Comparison of ENCODE assay signal across 22 cellular contexts in the genomic region with DNA sequence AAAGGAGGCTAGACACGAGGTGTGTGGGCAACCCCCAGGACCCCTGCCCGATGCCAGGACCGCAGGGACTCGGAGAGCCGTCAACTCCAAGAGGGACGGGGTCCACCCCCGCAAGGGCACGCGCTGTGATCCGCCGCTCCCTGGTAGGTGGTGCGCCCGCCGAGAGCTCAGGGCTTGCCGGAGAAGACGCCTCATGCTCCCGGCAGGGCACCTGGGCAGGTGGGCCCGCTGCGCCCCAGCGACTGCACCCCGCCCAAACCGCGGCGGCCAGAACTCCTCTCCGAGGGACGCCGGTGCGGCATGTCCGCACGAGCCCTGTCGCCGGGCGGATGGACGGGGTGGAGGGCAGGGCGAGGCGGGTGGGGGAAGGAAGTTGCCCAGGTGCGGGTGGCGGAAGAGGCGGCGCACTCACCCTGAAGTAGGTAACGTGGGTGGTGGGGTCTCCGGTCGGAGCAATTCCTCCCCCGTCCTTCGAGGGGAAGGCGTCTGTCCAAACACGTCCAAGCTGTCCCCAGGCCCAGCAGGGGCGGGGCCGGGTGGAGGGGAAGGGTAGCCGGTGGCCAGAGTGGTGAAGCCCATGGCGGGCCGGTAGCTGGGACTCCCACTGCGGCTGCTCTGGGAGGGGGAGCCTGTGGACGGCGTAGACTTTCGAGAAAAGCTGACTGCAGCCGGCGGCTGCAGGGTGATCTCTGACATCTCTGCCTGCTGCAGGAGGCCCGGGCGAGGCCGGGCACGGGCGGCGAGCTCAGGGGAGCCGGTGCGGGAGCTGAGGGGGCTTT. TPM values are rescaled to one million over a fixed set of nuclear protein-coding genes. Genes with fewer than 3 reads are reported as not detected.
A peak's percentile ranks its signal among the peaks of the same experiment; 100 is the strongest.
DNase-seq lines count a peak whose midpoint lies in the region; ATAC-seq and TF ChIP-seq lines count a peak whose summit lies in the region.
"Had no signal": no experiment of that assay in that cellular context is flagged by ENCODE, and none has a peak within 500 bp of the region (broad histone marks: within the 10 kb centered on the region; RNA-seq: fewer than 3 reads in every experiment).

No MANE protein-coding gene starts in this region.

- H3K27ac Mint-ChIP-seq in activated naive CD8-positive, alpha-beta T cell treated with anti-CD3 and anti-CD28 coated beads, Interleukin-2, amount 10 ng/mL, durations not matched to agents 7 days and 5 days = no peak overlapping the region
- no peak overlapping the region for H3K27ac Mint-ChIP-seq in activated naive CD8-positive, alpha-beta T cell treated with anti-CD3 and anti-CD28 coated beads, Interleukin-2, amount 50 U/mL, for 24 hours
- H3K27ac Mint-ChIP-seq: activated B cell treated with CpG ODN at 0.5 μM for 24 hours; activated CD8-positive, alpha-beta T cell treated with anti-CD3 and anti-CD28 coated beads, Interleukin-2, amount 10 ng/mL, durations not matched to agents 7 days and 5 days; nephron; progenitor cell of endocrine pancreas had no signal

- H3K27me3 ChIP-seq in H7 (ENCODE audit: control insufficient read depth, insufficient read depth, low read length) (no peaks in the 10 kb centered on the region), foreskin keratinocyte (peaks cover 11% of the 10 kb centered on the region)
- H3K27me3 ChIP-seq: transverse colon had no signal

- H3K4me1 Mint-ChIP-seq in activated naive CD8-positive, alpha-beta T cell treated with anti-CD3 and anti-CD28 coated beads, Interleukin-2, amount 10 ng/mL, durations not matched to agents 7 days and 5 days = peaks cover 6% of the 10 kb centered on the region
- H3K4me1 Mint-ChIP-seq in activated naive CD8-positive, alpha-beta T cell treated with anti-CD3 and anti-CD28 coated beads, Interleukin-2, amount 50 U/mL, for 24 hours = peaks cover 6% of the 10 kb centered on the region
- H3K4me1 Mint-ChIP-seq: nephron had no signal

- peak overlapping the region; percentile 37 for H3K4me3 Mint-ChIP-seq in activated naive CD8-positive, alpha-beta T cell treated with anti-CD3 and anti-CD28 coated beads, Interleukin-2, amount 10 ng/mL, durations not matched to agents 7 days and 5 days
- H3K4me3 Mint-ChIP-seq in activated naive CD8-positive, alpha-beta T cell treated with anti-CD3 and anti-CD28 coated beads, Interleukin-2, amount 50 U/mL, for 24 hours = no peak overlapping the region
- H3K4me3 Mint-ChIP-seq: activated CD8-positive, alpha-beta T cell treated with anti-CD3 and anti-CD28 coated beads, Interleukin-2, amount 10 ng/mL, durations not matched to agents 7 days and 5 days; activated T-helper 1 cell treated with anti-CD3 and anti-CD28 coated beads, Interleukin-12 subunit alpha, Interleukin-12 subunit beta, Interleukin-2, Interleukin-4 antibody, amounts not matched to agents 30 ng/mL and 10 ng/mL and 1 ng/mL, durations not matched to agents 14 hours and 24 hours and 36 hours had no signal

- H3K27ac ChIP-seq in foreskin keratinocyte = no peak overlapping the region
- H3K27ac ChIP-seq: SK-N-MC, transverse colon had no signal

- no peaks in the 10 kb centered on the region for H3K4me1 ChIP-seq in foreskin keratinocyte

- no peak for TF ChIP-seq CTCF in foreskin keratinocyte (conservative IDR thresholded peaks at IDR 0.05)

- peaks cover 5% of the 10 kb centered on the region for H3K36me3 ChIP-seq in H7 (replicated peaks; ENCODE audit: control insufficient read depth, insufficient read depth, low read length)
- H3K36me3 ChIP-seq: transverse colon had no signal

- no peak for ATAC-seq in activated naive CD8-positive, alpha-beta T cell treated with anti-CD3 and anti-CD28 coated beads, Interleukin-2, amount 10 ng/mL, durations not matched to agents 7 days and 5 days (ENCODE audit: low read depth)
- ATAC-seq in activated naive CD8-positive, alpha-beta T cell treated with anti-CD3 and anti-CD28 coated beads, Interleukin-2, amount 50 U/mL, for 24 hours = no peak
- peak; percentile 13 for ATAC-seq in foreskin keratinocyte
- ATAC-seq in stimulated activated naive CD8-positive, alpha-beta T cell treated with anti-CD3 and anti-CD28 coated beads, Interleukin-15, Interleukin-2, amounts not matched to agents 100 U/mL and 50 U/mL, for 24 hours = peak; percentile 10
- ATAC-seq in HG02588 (IDR thresholded peaks at IDR 0.05; ENCODE audit: unreplicated experiment) = no peak
- no peak for ATAC-seq in HG03342 (IDR thresholded peaks at IDR 0.05; ENCODE audit: unreplicated experiment)
- no peak for ATAC-seq in GM21390 (IDR thresholded peaks at IDR 0.05; ENCODE audit: unreplicated experiment)
- ATAC-seq: activated CD8-positive, alpha-beta T cell treated with anti-CD3 and anti-CD28 coated beads, Interleukin-2, amount 10 ng/mL, durations not matched to agents 7 days and 5 days had no signal

- no peaks in the 10 kb centered on the region for H3K27me3 Mint-ChIP-seq in activated naive CD8-positive, alpha-beta T cell treated with anti-CD3 and anti-CD28 coated beads, Interleukin-2, amount 10 ng/mL, durations not matched to agents 7 days and 5 days
- H3K27me3 Mint-ChIP-seq in activated naive CD8-positive, alpha-beta T cell treated with anti-CD3 and anti-CD28 coated beads, Interleukin-2, amount 50 U/mL, for 24 hours = no peaks in the 10 kb centered on the region

- DNase-seq in activated naive CD8-positive, alpha-beta T cell treated with anti-CD3 and anti-CD28 coated beads, Interleukin-2, amount 10 ng/mL, durations not matched to agents 7 days and 5 days = no peak
- DNase-seq in activated naive CD8-positive, alpha-beta T cell treated with anti-CD3 and anti-CD28 coated beads, Interleukin-2, amount 50 U/mL, for 24 hours = no peak
- DNase-seq in H7 (peak; percentile 68), foreskin keratinocyte (no peak)
- no peak for DNase-seq in stimulated activated naive CD8-positive, alpha-beta T cell treated with anti-CD3 and anti-CD28 coated beads, Interleukin-15, Interleukin-2, amounts not matched to agents 100 U/mL and 50 U/mL, for 24 hours
- DNase-seq: activated B cell treated with CpG ODN at 0.5 μM for 24 hours; activated CD8-positive, alpha-beta T cell treated with anti-CD3 and anti-CD28 coated beads, Interleukin-2, amount 10 ng/mL, durations not matched to agents 7 days and 5 days; anterior cingulate cortex; central memory CD4-positive, alpha-beta T cell; DND-41; erythroblast; NCI-H1417; NCI-H510A treated with DMSO at 0.1 percent for 48 hours; stimulated activated naive CD4-positive, alpha-beta T cell treated with Interleukin-2 at 50 U/mL for 16 hours; transverse colon had no signal

- peaks cover 17% of the 10 kb centered on the region for H3K36me3 Mint-ChIP-seq in activated naive CD8-positive, alpha-beta T cell treated with anti-CD3 and anti-CD28 coated beads, Interleukin-2, amount 10 ng/mL, durations not matched to agents 7 days and 5 days
- peaks cover 23% of the 10 kb centered on the region for H3K36me3 Mint-ChIP-seq in activated naive CD8-positive, alpha-beta T cell treated with anti-CD3 and anti-CD28 coated beads, Interleukin-2, amount 50 U/mL, for 24 hours (ENCODE audit: low read depth)

- POLR2A ChIA-PET in activated naive CD8-positive, alpha-beta T cell treated with anti-CD3 and anti-CD28 coated beads, Interleukin-2, amount 10 ng/mL, durations not matched to agents 7 days and 5 days (lab: Charles Lee) = no interaction called here

- no peaks in the 10 kb centered on the region for H3K9me3 Mint-ChIP-seq in activated naive CD8-positive, alpha-beta T cell treated with anti-CD3 and anti-CD28 coated beads, Interleukin-2, amount 10 ng/mL, durations not matched to agents 7 days and 5 days
- no peaks in the 10 kb centered on the region for H3K9me3 Mint-ChIP-seq in activated naive CD8-positive, alpha-beta T cell treated with anti-CD3 and anti-CD28 coated beads, Interleukin-2, amount 50 U/mL, for 24 hours
- H3K9me3 Mint-ChIP-seq: activated B cell treated with CpG ODN at 0.5 μM for 24 hours; activated T-helper 1 cell treated with anti-CD3 and anti-CD28 coated beads, Interleukin-12 subunit alpha, Interleukin-12 subunit beta, Interleukin-2, Interleukin-4 antibody, amounts not matched to agents 30 ng/mL and 10 ng/mL and 1 ng/mL, durations not matched to agents 14 hours and 24 hours and 36 hours; nephron had no signal

- peak overlapping the region; percentile 50 for H3K4me3 ChIP-seq in H7 (ENCODE audit: insufficient read depth, low read depth, low read length)
- H3K4me3 ChIP-seq: SK-N-MC, transverse colon had no signal

RNA-seq across cellular contexts. Expression of a gene that starts 37.2 kb away (rescaled TPM):
- 10 to 100 TPM; 91.8 to 99.7 TPM for total RNA-seq in activated naive CD8-positive, alpha-beta T cell treated with anti-CD3 and anti-CD28 coated beads, Interleukin-2, amount 10 ng/mL, durations not matched to agents 7 days and 5 days
- 6.1 and 12.4 TPM in 2 replicates for total RNA-seq in H7 (2014; rRNA removed; shearing (Covaris generic))
- 0.35 and 1.6 TPM in 2 replicates for total RNA-seq in foreskin keratinocyte
- 0.29 and 0.73 TPM in 2 replicates for polyA plus RNA-seq in foreskin keratinocyte

Comparison
In these comparisons a context has a peak if more than half of its experiments do, and no peak if none do; other contexts are left out.
1. ATAC-seq: peak in foreskin keratinocyte (single experiment) and stimulated activated naive CD8-positive, alpha-beta T cell treated with anti-CD3 and anti-CD28 coated beads, Interleukin-15, Interleukin-2, amounts not matched to agents 100 U/mL and 50 U/mL, for 24 hours (single experiment); none in activated naive CD8-positive, alpha-beta T cell treated with anti-CD3 and anti-CD28 coated beads, Interleukin-2, amount 10 ng/mL, durations not matched to agents 7 days and 5 days (single experiment), activated naive CD8-positive, alpha-beta T cell treated with anti-CD3 and anti-CD28 coated beads, Interleukin-2, amount 50 U/mL, for 24 hours (single experiment), HG02588 (single experiment), HG03342 (single experiment) and GM21390 (single experiment).